2 cellular contexts compared by ENCODE assay signal in genomic region chr7:99779949-99780348, GRCh38.
A peak's percentile ranks its signal among the peaks of the same experiment; 100 is the strongest.
TF ChIP-seq lines count a peak whose summit lies in the region.

No MANE protein-coding gene starts in this region.

TF ChIP-seq in A549, 52 proteins besides CTCF, POLR2A, EP300 and RAD21:
- TF ChIP-seq FOSL2 (IDR thresholded peaks at IDR 0.05) (no peak), FOSL2 (CRISPR knock-in tag; IDR thresholded peaks at IDR 0.05) (peak; percentile 35; the same call in 1 of the 2 replicates), HOXB13 (CRISPR knock-in tag; IDR thresholded peaks at IDR 0.05; ENCODE audit: low read depth) (no peak)

TF ChIP-seq in K562, 482 proteins besides CTCF, POLR2A, EP300 and RAD21:
- TF ChIP-seq NFXL1 (CRISPR knock-in tag; IDR thresholded peaks at IDR 0.05) (no peak), ZHX1 (conservative IDR thresholded peaks at IDR 0.05; ENCODE audit: low read length) (no peak), CREBBP (IDR thresholded peaks at IDR 0.05; ENCODE audit: low read depth, low read length) (no peak), FOSL1 (tag; conservative IDR thresholded peaks at IDR 0.05) (peak; percentile 59), JUND (IDR thresholded peaks at IDR 0.05; ENCODE audit: borderline replicate concordance, low read depth, low read length) (peak; percentile 48; the same call in 1 of the 2 replicates), JUND (tag; IDR thresholded peaks at IDR 0.05; ENCODE audit: borderline replicate concordance, low read depth, low read length) (peak; percentile 58; the same call in 2 of the 3 replicates), TEAD1 (CRISPR knock-in tag; IDR thresholded peaks at IDR 0.05) (no peak), TFAM (CRISPR knock-in tag; conservative IDR thresholded peaks at IDR 0.05) (no peak), PATZ1 (CRISPR knock-in tag; IDR thresholded peaks at IDR 0.05; ENCODE audit: borderline replicate concordance) (no peak), BRF1 (IDR thresholded peaks at IDR 0.05; ENCODE audit: borderline replicate concordance, extremely low read depth, insufficient read length) (no peak), HOMEZ (CRISPR knock-in tag; IDR thresholded peaks at IDR 0.05) (no peak)
- TF ChIP-seq, protein P1, sequence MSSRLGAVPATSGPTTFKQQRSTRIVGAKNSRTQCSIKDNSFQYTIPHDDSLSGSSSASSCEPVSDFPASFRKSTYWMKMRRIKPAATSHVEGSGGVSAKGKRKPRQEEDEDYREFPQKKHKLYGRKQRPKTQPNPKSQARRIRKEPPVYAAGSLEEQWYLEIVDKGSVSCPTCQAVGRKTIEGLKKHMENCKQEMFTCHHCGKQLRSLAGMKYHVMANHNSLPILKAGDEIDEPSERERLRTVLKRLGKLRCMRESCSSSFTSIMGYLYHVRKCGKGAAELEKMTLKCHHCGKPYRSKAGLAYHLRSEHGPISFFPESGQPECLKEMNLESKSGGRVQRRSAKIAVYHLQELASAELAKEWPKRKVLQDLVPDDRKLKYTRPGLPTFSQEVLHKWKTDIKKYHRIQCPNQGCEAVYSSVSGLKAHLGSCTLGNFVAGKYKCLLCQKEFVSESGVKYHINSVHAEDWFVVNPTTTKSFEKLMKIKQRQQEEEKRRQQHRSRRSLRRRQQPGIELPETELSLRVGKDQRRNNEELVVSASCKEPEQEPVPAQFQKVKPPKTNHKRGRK (tag; IDR thresholded peaks at IDR 0.05) = no peak
- TF ChIP-seq, protein P2, sequence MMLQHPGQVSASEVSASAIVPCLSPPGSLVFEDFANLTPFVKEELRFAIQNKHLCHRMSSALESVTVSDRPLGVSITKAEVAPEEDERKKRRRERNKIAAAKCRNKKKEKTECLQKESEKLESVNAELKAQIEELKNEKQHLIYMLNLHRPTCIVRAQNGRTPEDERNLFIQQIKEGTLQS (IDR thresholded peaks at IDR 0.05) = peak; percentile 65
- TF ChIP-seq, protein P2 (CRISPR knock-in tag; conservative IDR thresholded peaks at IDR 0.05) = no peak
